Comparison of ENCODE assay signal across 28 cellular contexts in genomic region chr9:77271023-77271690, GRCh38.
DNase-seq lines count a peak whose midpoint lies in the region; ATAC-seq, FAIRE-seq and TF ChIP-seq lines count a peak whose summit lies in the region.
"Had no signal": no experiment of that assay in that cellular context is flagged by ENCODE, and none has a peak within 500 bp of the region (broad histone marks: within the 10 kb centered on the region; RNA-seq: fewer than 3 reads in every experiment).

No MANE protein-coding gene starts in this region.

- DNase-seq in bronchial epithelial cell (ENCODE audit: low read depth) (peak; percentile 91), EL (no peak), NCI-H1048 (lab: John Stamatoyannopoulos, UW) (no peak), HuH-7.5 (ENCODE audit: low spot score) (no peak), vagina (ENCODE audit: extremely low spot score in 2 of 2) (no peak)
- DNase-seq: ACHN; activated CD4-positive, alpha-beta T cell treated with anti-CD3 and anti-CD28 coated beads, Interleukin-2, amount 50 U/mL, for 4 hours; activated effector memory CD4-positive, alpha-beta T cell treated with anti-CD3 and anti-CD28 coated beads, Interleukin-2, amount 50 U/mL, for 16 hours; COR-L47; cortex of kidney; DMS79 treated with DMSO at 0.1 percent for 48 hours; HCEC 1CT; heart left ventricle; KBM-7; left colon; naive B cell; NCI-H146; NCI-H526 treated with DMSO at 0.1 percent for 48 hours; nucleus accumbens; stimulated activated CD4-positive, alpha-beta T cell treated with anti-CD3 and anti-CD28 coated beads, Interleukin-2, amount 100 ng/mL, for 24 hours; T-helper 9 cell had no signal

- no peak overlapping the region for H3K27ac ChIP-seq in vagina
- H3K27ac ChIP-seq: BLaER1, heart left ventricle, skin epidermis had no signal

- intact Hi-C loops in vagina (cut with DNase I) = no loop called here

- no peak for TF ChIP-seq POLR2A in vagina (IDR thresholded peaks at IDR 0.05)

- H3K9me3 ChIP-seq in vagina = no peaks in the 10 kb centered on the region
- H3K9me3 ChIP-seq: BLaER1 had no signal

- H3K36me3 ChIP-seq in bronchial epithelial cell (ENCODE audit: control insufficient read depth, insufficient read depth, low read length) (no peaks in the 10 kb centered on the region), vagina (no peaks in the 10 kb centered on the region)

- ATAC-seq in GM18508 (IDR thresholded peaks at IDR 0.05; ENCODE audit: insufficient read depth, unreplicated experiment) = peak; percentile 52
- ATAC-seq in GM21619 (IDR thresholded peaks at IDR 0.05; ENCODE audit: unreplicated experiment) = peak; percentile 70
- peak; percentile 70 for ATAC-seq in HG03378 (IDR thresholded peaks at IDR 0.05; ENCODE audit: unreplicated experiment)
- ATAC-seq: heart left ventricle; left colon; stimulated activated effector memory CD8-positive, alpha-beta T cell treated with anti-CD3 and anti-CD28 coated beads, Interleukin-12 subunit alpha, Interleukin-12 subunit beta, amount 100 ng/mL, for 72 hours had no signal

- no peak for FAIRE-seq in bronchial epithelial cell (lab: Jason Lieb, UNC)
- FAIRE-seq: urothelium cell line had no signal

- H3K4me3 ChIP-seq in bronchial epithelial cell (ENCODE audit: low read depth, low read length) (no peak overlapping the region), vagina (no peak overlapping the region)
- H3K4me3 ChIP-seq: BLaER1, heart left ventricle, skin epidermis had no signal

- H3K27me3 ChIP-seq in bronchial epithelial cell (ENCODE audit: control insufficient read depth, insufficient read depth, low read length) = no peaks in the 10 kb centered on the region
- no peaks in the 10 kb centered on the region for H3K27me3 ChIP-seq in vagina
- H3K27me3 ChIP-seq: BLaER1, heart left ventricle had no signal

- no peaks in the 10 kb centered on the region for H3K4me1 ChIP-seq in vagina
- H3K4me1 ChIP-seq: BLaER1, heart left ventricle had no signal

- TF ChIP-seq CTCF in bronchial epithelial cell (IDR thresholded peaks at IDR 0.05; ENCODE audit: insufficient read depth, low read length, severe bottlenecking) (no peak), vagina (IDR thresholded peaks at IDR 0.05) (no peak)
